Comparison of ENCODE assay signal across 22 cellular contexts in genomic region chr14:105469456-105470162, GRCh38. TPM values are rescaled to one million over a fixed set of nuclear protein-coding genes. Genes with fewer than 3 reads are reported as not detected.
DNase-seq lines count a peak whose midpoint lies in the region; ATAC-seq and TF ChIP-seq lines count a peak whose summit lies in the region.
"Had no signal": no experiment of that assay in that cellular context is flagged by ENCODE, and none has a peak within 500 bp of the region (broad histone marks: within the 10 kb centered on the region; RNA-seq: fewer than 3 reads in every experiment).

No MANE protein-coding gene starts in this region.

- H2AK5ac ChIP-seq in neuronal stem cell (ENCODE audit: low read depth, low read length) = peak overlapping the region; percentile 46

- H3K27me3 Mint-ChIP-seq in natural killer cell (ENCODE audit: low read depth in 2 of 2) (peaks cover 0 to 6% of the 10 kb centered on the region in 2 donors), Calu3 (ENCODE audit: unreplicated experiment) (no peaks in the 10 kb centered on the region)
- H3K27me3 Mint-ChIP-seq: CD4-positive, CD25-positive, alpha-beta regulatory T cell had no signal

- intact Hi-C loops in Right ventricle myocardium superior (cut with DNase I) = no loop called here
- intact Hi-C loops in natural killer cell (cut with micrococcal nuclease) = no loop called here
- intact Hi-C loops in Calu3 (cut with micrococcal nuclease; ENCODE audit: unreplicated experiment) = no loop called here

- no peak overlapping the region for H3K4me3 Mint-ChIP-seq in natural killer cell
- no peak overlapping the region for H3K4me3 Mint-ChIP-seq in Calu3 (ENCODE audit: low read depth, unreplicated experiment)
- H3K4me3 Mint-ChIP-seq: activated CD8-positive, alpha-beta T cell treated with anti-CD3 and anti-CD28 coated beads, Interleukin-2, amount 10 ng/mL, durations not matched to agents 7 days and 5 days; CD4-positive, CD25-positive, alpha-beta regulatory T cell; T-helper 1 cell treated with Interleukin-12 subunit alpha and Interleukin-12 subunit beta and Interleukin-4 antibody, amounts not matched to agents 30 μg/mL and 1 μg/mL, for 36 hours had no signal

- no peak overlapping the region for H3K9ac ChIP-seq in neuronal stem cell (ENCODE audit: low read depth, low read length, poor library complexity)

- H2BK15ac ChIP-seq in neuronal stem cell (ENCODE audit: low read length) = no peak overlapping the region

- no peaks in the 10 kb centered on the region for H3K36me3 Mint-ChIP-seq in natural killer cell
- H3K36me3 Mint-ChIP-seq in Calu3 (ENCODE audit: insufficient read depth, unreplicated experiment) = peaks cover 35% of the 10 kb centered on the region
- H3K36me3 Mint-ChIP-seq: CD4-positive, CD25-positive, alpha-beta regulatory T cell had no signal

- H3K9me3 Mint-ChIP-seq in natural killer cell (no peaks in the 10 kb centered on the region), Calu3 (ENCODE audit: low read depth, unreplicated experiment) (no peaks in the 10 kb centered on the region)
- H3K9me3 Mint-ChIP-seq: CD4-positive, CD25-positive, alpha-beta regulatory T cell; T-helper 1 cell treated with Interleukin-12 subunit alpha and Interleukin-12 subunit beta and Interleukin-4 antibody, amounts not matched to agents 30 μg/mL and 1 μg/mL, for 36 hours had no signal

- peak overlapping the region; percentile 96 for H3K23ac ChIP-seq in neuronal stem cell (ENCODE audit: low read depth, low read length, poor library complexity)

- H4K8ac ChIP-seq in neuronal stem cell (ENCODE audit: low read depth, low read length) = peak overlapping the region; percentile 17

- ATAC-seq in Right ventricle myocardium superior (ENCODE audit: poor library complexity) (no peak), natural killer cell (no peak)
- no peak for ATAC-seq in stimulated activated naive CD8-positive, alpha-beta T cell treated with anti-CD3 and anti-CD28 coated beads, Interleukin-15, Interleukin-2, amounts not matched to agents 100 U/mL and 50 U/mL, for 24 hours
- ATAC-seq: activated CD8-positive, alpha-beta T cell treated with anti-CD3 and anti-CD28 coated beads, Interleukin-2, amount 10 ng/mL, durations not matched to agents 7 days and 5 days; foreskin keratinocyte had no signal

- H3K4me1 Mint-ChIP-seq in natural killer cell = peaks cover 0 to 8% of the 10 kb centered on the region in 2 donors
- H3K4me1 Mint-ChIP-seq in Calu3 (ENCODE audit: low read depth, unreplicated experiment) = peaks cover 7% of the 10 kb centered on the region

- H2BK5ac ChIP-seq in neuronal stem cell (ENCODE audit: low read length) = peak overlapping the region; percentile 66

- DNase-seq in NCI-H69 (lab: John Stamatoyannopoulos, UW) (peak; percentile 33), Right ventricle myocardium superior (peak; percentile 73), neuronal stem cell (ENCODE audit: low spot score) (no peak), natural killer cell (no peak), SIG-M5 treated with dmso at 0.1 percent for 504 hours (lab: John Stamatoyannopoulos, UW; ENCODE audit: unreplicated experiment) (no peak), Calu3 (no peak)
- DNase-seq in stimulated activated naive CD8-positive, alpha-beta T cell treated with anti-CD3 and anti-CD28 coated beads, Interleukin-15, Interleukin-2, amounts not matched to agents 100 U/mL and 50 U/mL, for 24 hours = no peak
- DNase-seq: ACHN; activated CD4-positive, CD25-positive, alpha-beta regulatory T cell; activated CD8-positive, alpha-beta T cell treated with anti-CD3 and anti-CD28 coated beads, Interleukin-2, amount 10 ng/mL, durations not matched to agents 7 days and 5 days; activated naive CD4-positive, alpha-beta T cell treated with anti-CD3 and anti-CD28 coated beads, Interleukin-2, amount 50 U/mL, for 16 hours; activated T-cell treated with anti-CD3 and anti-CD28 coated beads, Interleukin-2, amount 50 U/mL, for 48 hours; CD4-positive, CD25-positive, alpha-beta regulatory T cell; cortex of kidney; foreskin keratinocyte; NCI-H2029; SHP77 treated with DMSO at 0.1 percent for 48 hours; stimulated activated CD4-positive, alpha-beta T cell treated with anti-CD3 and anti-CD28 coated beads, Interleukin-2, amount 100 ng/mL, for 48 hours had no signal

- peaks cover 17 to 30% of the 10 kb centered on the region in 2 donors for H3K4me1 ChIP-seq in neuronal stem cell (ENCODE audit: control insufficient read depth in 2 of 2, insufficient read depth in 1 of 2, low read depth in 1 of 2, low read length in 2 of 2)
- H3K4me1 ChIP-seq: foreskin keratinocyte had no signal

- peaks cover 23 to 59% of the 10 kb centered on the region in 2 donors for H3K36me3 ChIP-seq in neuronal stem cell (replicated peaks in 1 of 2; ENCODE audit: control insufficient read depth in 2 of 2, insufficient read depth in 2 of 2, low read length in 2 of 2)
- H3K36me3 ChIP-seq: ovary had no signal

- H3K27ac Mint-ChIP-seq in natural killer cell (no peak overlapping the region), Calu3 (ENCODE audit: unreplicated experiment) (no peak overlapping the region)
- H3K27ac Mint-ChIP-seq: activated CD8-positive, alpha-beta T cell treated with anti-CD3 and anti-CD28 coated beads, Interleukin-2, amount 10 ng/mL, durations not matched to agents 7 days and 5 days; CD4-positive, CD25-positive, alpha-beta regulatory T cell; T-helper 1 cell treated with Interleukin-12 subunit alpha and Interleukin-12 subunit beta and Interleukin-4 antibody, amounts not matched to agents 30 μg/mL and 1 μg/mL, for 36 hours had no signal

- BruUV-seq in Calu3 (replicated peaks; lab: Mats Ljungman, UMichigan) = no TSS peak

- H3K18ac ChIP-seq in neuronal stem cell (ENCODE audit: low read length) = peak overlapping the region; percentile 57

- H2AFZ ChIP-seq in neuronal stem cell (ENCODE audit: low read length) = no peak overlapping the region

- H3K27ac ChIP-seq in 22Rv1 = peak overlapping the region; percentile 52
- no peak overlapping the region for H3K27ac ChIP-seq in neuronal stem cell (replicated peaks; ENCODE audit: low read length)
- H3K27ac ChIP-seq: foreskin keratinocyte, ovary had no signal

- peak overlapping the region; percentile 38 for H3K14ac ChIP-seq in neuronal stem cell (ENCODE audit: low read length)

- no peak overlapping the region for H2BK120ac ChIP-seq in neuronal stem cell (ENCODE audit: low read depth, low read length)

- no peak overlapping the region for H3K4me2 ChIP-seq in neuronal stem cell (ENCODE audit: insufficient read depth, low read length, poor library complexity, severe bottlenecking)

- no peaks in the 10 kb centered on the region for H3K27me3 ChIP-seq in neuronal stem cell (ENCODE audit: control insufficient read depth in 3 of 3, insufficient read depth in 3 of 3, low read depth in 1 of 3, low read length in 3 of 3)
- H3K27me3 ChIP-seq: ovary had no signal

- TF ChIP-seq CTCF in 22Rv1 (IDR thresholded peaks at IDR 0.05) (no peak), natural killer cell (IDR thresholded peaks at IDR 0.05) (no peak), Calu3 (IDR thresholded peaks at IDR 0.05; ENCODE audit: unreplicated experiment) (no peak)

- no CpG with 5 or more reads among the region's 33 CpGs for WGBS in neuronal stem cell (ENCODE audit: extremely low coverage in 2 of 2, insufficient read length in 2 of 2, insufficient replicate concordance in 1 of 2), 2 donors

- H2BK12ac ChIP-seq in neuronal stem cell (ENCODE audit: low read length) = no peak overlapping the region

- H3K79me1 ChIP-seq in neuronal stem cell (ENCODE audit: low read depth, low read length) = peaks cover 3% of the 10 kb centered on the region

- no peak overlapping the region for H3K4ac ChIP-seq in neuronal stem cell (ENCODE audit: low read length)

- CTCF ChIA-PET in Calu3 (lab: Charles Lee) = no interaction called here

- no peak overlapping the region for H3K4me3 ChIP-seq in neuronal stem cell (ENCODE audit: low read length in 2 of 2)
- H3K4me3 ChIP-seq: ovary had no signal

- no peak overlapping the region for H4K91ac ChIP-seq in neuronal stem cell (ENCODE audit: low read depth, low read length, poor library complexity)

- no peaks in the 10 kb centered on the region for H3K9me3 ChIP-seq in neuronal stem cell (replicated peaks in 1 of 2; ENCODE audit: control insufficient read depth in 2 of 2, insufficient read depth in 1 of 2, low read depth in 1 of 2, low read length in 2 of 2)
- H3K9me3 ChIP-seq: ovary had no signal

RNA-seq across cellular contexts. Expression of gene CRIP2, which starts 5.0 kb away (rescaled TPM):
- 1,011 TPM for total RNA-seq in Right ventricle myocardium superior
- polyA plus RNA-seq in neuronal stem cell (2013, experiment 1 of 2) = 16.9 TPM
- polyA plus RNA-seq in neuronal stem cell (2013, experiment 2 of 2) = 15.2 TPM
- total RNA-seq in natural killer cell = 1 to 10 TPM; 1.7 to 4.6 (median 2.0) TPM
- 70.1 and 71.8 TPM in 2 replicates for total RNA-seq in Calu3 (2022)

RNA-seq across cellular contexts. Expression of gene CRIP1, which starts 17.1 kb away (rescaled TPM):
- 71.8 TPM for total RNA-seq in Right ventricle myocardium superior
- polyA plus RNA-seq in neuronal stem cell (2013, experiment 1 of 2) = 98.0 TPM
- 93.7 TPM for polyA plus RNA-seq in neuronal stem cell (2013, experiment 2 of 2)
- 100 to 1,000 TPM; 276 to 334 (median 290) TPM for total RNA-seq in natural killer cell
- total RNA-seq in Calu3 (2022) = 7.1 and 13.2 TPM in 2 replicates
- total RNA-seq: M059J had no signal

RNA-seq across cellular contexts. Expression of gene TEDC1, which starts 21.4 kb away (rescaled TPM):
- total RNA-seq in Right ventricle myocardium superior (6.2 TPM), natural killer cell (100 to 1,000 TPM in 2 of 3 donors, 10 to 100 TPM in 1; 70.0 to 233 (median 112) TPM), Calu3 (2022) (33.7 and 36.8 TPM in 2 replicates)
- polyA plus RNA-seq in neuronal stem cell (2013, experiment 1 of 2) = 13.4 TPM
- 11.7 TPM for polyA plus RNA-seq in neuronal stem cell (2013, experiment 2 of 2)

RNA-seq across cellular contexts. Expression of gene MTA1, which starts 50.0 kb away (rescaled TPM):
- total RNA-seq in Right ventricle myocardium superior (191 TPM), natural killer cell (100 to 1,000 TPM; 104 to 125 (median 112) TPM), Calu3 (2022) (161 and 168 TPM in 2 replicates)
- polyA plus RNA-seq in neuronal stem cell (2013, experiment 1 of 2) = 199 TPM
- 194 TPM for polyA plus RNA-seq in neuronal stem cell (2013, experiment 2 of 2)

RNA-seq across cellular contexts. Expression of gene TMEM121, which starts 56.8 kb away (rescaled TPM):
- 3.1 TPM for total RNA-seq in Right ventricle myocardium superior
- polyA plus RNA-seq in neuronal stem cell (2013, experiment 1 of 2) = 7.2 TPM
- 6.3 TPM for polyA plus RNA-seq in neuronal stem cell (2013, experiment 2 of 2)
- total RNA-seq in natural killer cell = under 1 TPM in 2 of 3 donors, not detected in 1; 0.54 to 0.80 TPM
- total RNA-seq in Calu3 (2022) = 0.38 and 0.42 TPM in 2 replicates

Comparison
In these comparisons a context has a peak if more than half of its experiments do, and no peak if none do; other contexts are left out.
1. DNase-seq: peak in NCI-H69 (single experiment) and Right ventricle myocardium superior (single experiment); none in neuronal stem cell (single experiment), natural killer cell (single experiment), stimulated activated naive CD8-positive, alpha-beta T cell treated with anti-CD3 and anti-CD28 coated beads, Interleukin-15, Interleukin-2, amounts not matched to agents 100 U/mL and 50 U/mL, for 24 hours (single experiment), SIG-M5 treated with dmso at 0.1 percent for 504 hours (single experiment) and Calu3 (single experiment).
2. RNA of gene CRIP2, which starts 5.0 kb away (total RNA-seq): 1,011 TPM in Right ventricle myocardium superior (single experiment); 70.1 to 71.8 TPM in Calu3 and 1.7 to 4.6 TPM in natural killer cell; every median in the first group is over 10 times any median in the second.